19 cellular contexts compared by ENCODE assay signal in the genomic region with DNA sequence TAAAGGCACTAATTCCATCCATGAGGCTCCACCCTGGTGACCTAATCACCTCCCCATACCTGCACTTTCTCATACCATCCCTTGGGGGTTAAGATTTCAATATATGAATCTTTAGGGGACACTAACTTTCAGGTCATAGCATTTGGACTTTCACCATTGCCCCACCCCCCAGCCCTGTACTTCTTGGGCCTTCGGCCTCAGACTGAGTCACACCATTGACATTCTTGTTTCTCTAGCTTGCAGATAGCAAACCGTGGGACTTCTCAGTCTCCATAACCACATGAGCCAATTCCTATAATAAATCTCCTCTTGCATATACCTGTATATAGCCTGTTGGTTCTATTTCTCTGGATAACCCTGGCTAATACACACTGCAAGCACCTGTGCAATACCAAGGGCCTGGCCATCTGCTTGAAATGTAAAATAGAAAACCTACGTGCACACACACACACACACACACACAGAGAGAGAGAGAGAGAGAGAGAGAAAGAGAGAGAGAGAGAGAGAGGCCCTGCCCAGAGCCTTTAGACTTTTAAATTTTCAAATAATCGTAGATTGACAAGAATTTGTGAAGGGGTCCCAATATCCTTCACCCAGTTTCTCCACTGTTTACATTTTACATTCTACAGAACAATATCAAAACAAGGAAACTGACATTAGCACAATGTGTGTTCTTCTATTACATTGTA. TPM values are rescaled to one million over a fixed set of nuclear protein-coding genes. Genes with fewer than 3 reads are reported as not detected.
DNase-seq lines count a peak whose midpoint lies in the region; ATAC-seq and TF ChIP-seq lines count a peak whose summit lies in the region.
"Had no signal": no experiment of that assay in that cellular context is flagged by ENCODE, and none has a peak within 500 bp of the region (broad histone marks: within the 10 kb centered on the region; RNA-seq: fewer than 3 reads in every experiment).

No MANE protein-coding gene starts in this region.

- H3K36me3 Mint-ChIP-seq in WTC11: no peaks in the 10 kb centered on the region
- H3K36me3 Mint-ChIP-seq: CD4-positive, alpha-beta memory T cell had no signal

- no peaks in the 10 kb centered on the region for H3K27me3 Mint-ChIP-seq in WTC11 (ENCODE audit: low read depth)

- ATAC-seq in HG03432 (IDR thresholded peaks at IDR 0.05; ENCODE audit: unreplicated experiment): no peak
- ATAC-seq in HG02571 (IDR thresholded peaks at IDR 0.05; ENCODE audit: unreplicated experiment): no peak
- ATAC-seq in WTC11: no peak
- ATAC-seq: activated CD4-positive, CD25-positive, alpha-beta regulatory T cell treated with anti-CD3 and anti-CD28 coated beads, Interleukin-2, amount 50 U/mL, for 24 hours; activated T-helper 17 cell treated with anti-CD3 and anti-CD28 coated beads, Interleukin-2, amount 50 U/mL, for 72 hours; K562; right cardiac atrium had no signal

- H3K9me3 ChIP-seq in mesodermal cell (ENCODE audit: control insufficient read depth, low read length): no peaks in the 10 kb centered on the region
- H3K9me3 ChIP-seq: breast epithelium had no signal

- CTCF ChIA-PET in WTC11 (lab: Charles Lee): no interaction called here

- H3K27ac ChIP-seq in mesodermal cell (ENCODE audit: low read depth, low read length, severe bottlenecking): peak overlapping the region; percentile 53
- H3K27ac ChIP-seq: breast epithelium had no signal

- no peak overlapping the region for H3K27ac Mint-ChIP-seq in WTC11
- H3K27ac Mint-ChIP-seq: activated T-helper 17 cell treated with anti-CD3 and anti-CD28 coated beads, Interleukin-2, amount 50 U/mL, for 72 hours; CD4-positive, alpha-beta memory T cell had no signal

- peaks cover 7% of the 10 kb centered on the region for H3K4me1 ChIP-seq in mesodermal cell (ENCODE audit: control insufficient read depth, insufficient read depth, low read length, poor library complexity, severe bottlenecking)
- H3K4me1 ChIP-seq: breast epithelium had no signal

- H3K4me3 ChIP-seq in mesodermal cell (ENCODE audit: extremely low read depth, insufficient read depth, low read length, poor library complexity, severe bottlenecking): no peak overlapping the region
- H3K4me3 ChIP-seq: breast epithelium, K562 had no signal

- H3K4me1 Mint-ChIP-seq in WTC11: peaks cover 3% of the 10 kb centered on the region
- H3K4me1 Mint-ChIP-seq: activated T-helper 17 cell treated with anti-CD3 and anti-CD28 coated beads, Interleukin-2, amount 50 U/mL, for 72 hours had no signal

- no peaks in the 10 kb centered on the region for H3K36me3 ChIP-seq in mesodermal cell (ENCODE audit: control insufficient read depth, insufficient read depth, low read length)
- H3K36me3 ChIP-seq: breast epithelium had no signal

- no peak overlapping the region for H3K4me3 Mint-ChIP-seq in WTC11
- H3K4me3 Mint-ChIP-seq: activated T-helper 17 cell treated with anti-CD3 and anti-CD28 coated beads, Interleukin-2, amount 50 U/mL, for 72 hours; CD4-positive, alpha-beta memory T cell had no signal

- no peaks in the 10 kb centered on the region for H3K9me3 Mint-ChIP-seq in WTC11
- H3K9me3 Mint-ChIP-seq: activated T-helper 17 cell treated with anti-CD3 and anti-CD28 coated beads, Interleukin-2, amount 50 U/mL, for 72 hours; CD4-positive, alpha-beta memory T cell had no signal

- TF ChIP-seq CTCF in WTC11 (IDR thresholded peaks at IDR 0.05): no peak

- POLR2A ChIA-PET in WTC11 (lab: Charles Lee): no interaction called here

- peak; percentile 75 for DNase-seq in AG20443 (ENCODE audit: low spot score)
- DNase-seq in LHCN-M2 (ENCODE audit: low read depth): peak; percentile 36
- DNase-seq in dedifferentiated amniotic fluid mesenchymal stem cell (ENCODE audit: extremely low spot score): peak; percentile 29
- DNase-seq in WTC11 (ENCODE audit: low spot score): no peak
- no peak for DNase-seq in NCI-H510A treated with DMSO at 0.1 percent for 48 hours (lab: John Stamatoyannopoulos, UW)
- DNase-seq: CD4-positive, alpha-beta memory T cell; GF-D8; NCI-H187 treated with DMSO at 0.1 percent for 48 hours; right cardiac atrium; SW 1271 had no signal

- 53 to 90% methylated on average over 2 of the region's 4 CpGs for WGBS in mesodermal cell (ENCODE audit: insufficient coverage in 2 of 2), 2 experiments

TF ChIP-seq in WTC11, 78 proteins besides CTCF, POLR2A, EP300 and RAD21:
- TF ChIP-seq NR2C2 (CRISPR knock-in tag; IDR thresholded peaks at IDR 0.05) (no peak), SOX15 (CRISPR knock-in tag; IDR thresholded peaks at IDR 0.05) (no peak)
- TF ChIP-seq, protein P1, sequence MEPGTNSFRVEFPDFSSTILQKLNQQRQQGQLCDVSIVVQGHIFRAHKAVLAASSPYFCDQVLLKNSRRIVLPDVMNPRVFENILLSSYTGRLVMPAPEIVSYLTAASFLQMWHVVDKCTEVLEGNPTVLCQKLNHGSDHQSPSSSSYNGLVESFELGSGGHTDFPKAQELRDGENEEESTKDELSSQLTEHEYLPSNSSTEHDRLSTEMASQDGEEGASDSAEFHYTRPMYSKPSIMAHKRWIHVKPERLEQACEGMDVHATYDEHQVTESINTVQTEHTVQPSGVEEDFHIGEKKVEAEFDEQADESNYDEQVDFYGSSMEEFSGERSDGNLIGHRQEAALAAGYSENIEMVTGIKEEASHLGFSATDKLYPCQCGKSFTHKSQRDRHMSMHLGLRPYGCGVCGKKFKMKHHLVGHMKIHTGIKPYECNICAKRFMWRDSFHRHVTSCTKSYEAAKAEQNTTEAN (CRISPR knock-in tag; IDR thresholded peaks at IDR 0.05): no peak
- TF ChIP-seq, protein P2, sequence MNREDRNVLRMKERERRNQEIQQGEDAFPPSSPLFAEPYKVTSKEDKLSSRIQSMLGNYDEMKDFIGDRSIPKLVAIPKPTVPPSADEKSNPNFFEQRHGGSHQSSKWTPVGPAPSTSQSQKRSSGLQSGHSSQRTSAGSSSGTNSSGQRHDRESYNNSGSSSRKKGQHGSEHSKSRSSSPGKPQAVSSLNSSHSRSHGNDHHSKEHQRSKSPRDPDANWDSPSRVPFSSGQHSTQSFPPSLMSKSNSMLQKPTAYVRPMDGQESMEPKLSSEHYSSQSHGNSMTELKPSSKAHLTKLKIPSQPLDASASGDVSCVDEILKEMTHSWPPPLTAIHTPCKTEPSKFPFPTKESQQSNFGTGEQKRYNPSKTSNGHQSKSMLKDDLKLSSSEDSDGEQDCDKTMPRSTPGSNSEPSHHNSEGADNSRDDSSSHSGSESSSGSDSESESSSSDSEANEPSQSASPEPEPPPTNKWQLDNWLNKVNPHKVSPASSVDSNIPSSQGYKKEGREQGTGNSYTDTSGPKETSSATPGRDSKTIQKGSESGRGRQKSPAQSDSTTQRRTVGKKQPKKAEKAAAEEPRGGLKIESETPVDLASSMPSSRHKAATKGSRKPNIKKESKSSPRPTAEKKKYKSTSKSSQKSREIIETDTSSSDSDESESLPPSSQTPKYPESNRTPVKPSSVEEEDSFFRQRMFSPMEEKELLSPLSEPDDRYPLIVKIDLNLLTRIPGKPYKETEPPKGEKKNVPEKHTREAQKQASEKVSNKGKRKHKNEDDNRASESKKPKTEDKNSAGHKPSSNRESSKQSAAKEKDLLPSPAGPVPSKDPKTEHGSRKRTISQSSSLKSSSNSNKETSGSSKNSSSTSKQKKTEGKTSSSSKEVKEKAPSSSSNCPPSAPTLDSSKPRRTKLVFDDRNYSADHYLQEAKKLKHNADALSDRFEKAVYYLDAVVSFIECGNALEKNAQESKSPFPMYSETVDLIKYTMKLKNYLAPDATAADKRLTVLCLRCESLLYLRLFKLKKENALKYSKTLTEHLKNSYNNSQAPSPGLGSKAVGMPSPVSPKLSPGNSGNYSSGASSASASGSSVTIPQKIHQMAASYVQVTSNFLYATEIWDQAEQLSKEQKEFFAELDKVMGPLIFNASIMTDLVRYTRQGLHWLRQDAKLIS (CRISPR knock-in tag; IDR thresholded peaks at IDR 0.05; ENCODE audit: borderline replicate concordance): no peak
- TF ChIP-seq, protein P3, sequence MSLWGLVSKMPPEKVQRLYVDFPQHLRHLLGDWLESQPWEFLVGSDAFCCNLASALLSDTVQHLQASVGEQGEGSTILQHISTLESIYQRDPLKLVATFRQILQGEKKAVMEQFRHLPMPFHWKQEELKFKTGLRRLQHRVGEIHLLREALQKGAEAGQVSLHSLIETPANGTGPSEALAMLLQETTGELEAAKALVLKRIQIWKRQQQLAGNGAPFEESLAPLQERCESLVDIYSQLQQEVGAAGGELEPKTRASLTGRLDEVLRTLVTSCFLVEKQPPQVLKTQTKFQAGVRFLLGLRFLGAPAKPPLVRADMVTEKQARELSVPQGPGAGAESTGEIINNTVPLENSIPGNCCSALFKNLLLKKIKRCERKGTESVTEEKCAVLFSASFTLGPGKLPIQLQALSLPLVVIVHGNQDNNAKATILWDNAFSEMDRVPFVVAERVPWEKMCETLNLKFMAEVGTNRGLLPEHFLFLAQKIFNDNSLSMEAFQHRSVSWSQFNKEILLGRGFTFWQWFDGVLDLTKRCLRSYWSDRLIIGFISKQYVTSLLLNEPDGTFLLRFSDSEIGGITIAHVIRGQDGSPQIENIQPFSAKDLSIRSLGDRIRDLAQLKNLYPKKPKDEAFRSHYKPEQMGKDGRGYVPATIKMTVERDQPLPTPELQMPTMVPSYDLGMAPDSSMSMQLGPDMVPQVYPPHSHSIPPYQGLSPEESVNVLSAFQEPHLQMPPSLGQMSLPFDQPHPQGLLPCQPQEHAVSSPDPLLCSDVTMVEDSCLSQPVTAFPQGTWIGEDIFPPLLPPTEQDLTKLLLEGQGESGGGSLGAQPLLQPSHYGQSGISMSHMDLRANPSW (CRISPR knock-in tag; conservative IDR thresholded peaks at IDR 0.05; ENCODE audit: low read depth): no peak

RNA-seq across cellular contexts. Expression of a gene that starts 25.3 kb away (rescaled TPM):
- total RNA-seq in LHCN-M2 (2014; rRNA removed) (not detected in 2 replicates), WTC11 (2021) (0.18 to 0.20 TPM in 2 of 3 replicates, not detected in the other)
- polyA plus RNA-seq in LHCN-M2 (2012): not detected
- polyA plus RNA-seq in mesodermal cell (2013, experiment 1 of 2): 2.1 TPM
- 4.3 TPM for polyA plus RNA-seq in mesodermal cell (2013, experiment 2 of 2)
- total RNA-seq: activated T-helper 17 cell treated with anti-CD3 and anti-CD28 coated beads, Interleukin-2, amount 50 U/mL, for 72 hours; CD4-positive, alpha-beta memory T cell; K562 had no signal
- polyA plus RNA-seq: CD4-positive, alpha-beta memory T cell; K562 had no signal

RNA-seq across cellular contexts. Expression of a gene that starts 32.9 kb away (rescaled TPM):
- total RNA-seq in LHCN-M2 (2014; rRNA removed) (not detected in 2 replicates), WTC11 (2021) (not detected in 3 replicates)
- not detected for polyA plus RNA-seq in LHCN-M2 (2012)
- not detected for polyA plus RNA-seq in mesodermal cell (2013, experiment 1 of 2)
- not detected for polyA plus RNA-seq in mesodermal cell (2013, experiment 2 of 2)
- total RNA-seq: activated T-helper 17 cell treated with anti-CD3 and anti-CD28 coated beads, Interleukin-2, amount 50 U/mL, for 72 hours; breast epithelium; CD4-positive, alpha-beta memory T cell; K562; mononuclear cell; right cardiac atrium; subcutaneous adipose tissue had no signal
- polyA plus RNA-seq: CD4-positive, alpha-beta memory T cell; K562; right cardiac atrium had no signal

Comparison
In these comparisons a context has a peak if more than half of its experiments do, and no peak if none do; other contexts are left out.
1. DNase-seq: peak in AG20443 (single experiment), LHCN-M2 (single experiment) and dedifferentiated amniotic fluid mesenchymal stem cell (single experiment); none in WTC11 (single experiment) and NCI-H510A treated with DMSO at 0.1 percent for 48 hours (single experiment).